36 cellular contexts compared by ENCODE assay signal in genomic region chr19:12345197-12345596, GRCh38. TPM values are rescaled to one million over a fixed set of nuclear protein-coding genes. Genes with fewer than 3 reads are reported as not detected.
"Had no signal": no experiment of that assay in that cellular context is flagged by ENCODE, and none has a peak within 500 bp of the region (broad histone marks: within the 10 kb centered on the region; RNA-seq: fewer than 3 reads in every experiment).

No MANE protein-coding gene starts in this region.

- DNase-seq: Kasumi-1, MG63, MM.1S, MV-4-11, NCI-H1048, NCI-H1092, NCI-H1092 treated with DMSO at 0.1 percent for 48 hours, NCI-H1105, NCI-H1105 treated with DMSO at 0.1 percent for 48 hours, NCI-H1417, NCI-H1417 treated with DMSO at 0.1 percent for 48 hours, NCI-H1436, NCI-H1436 treated with DMSO at 0.1 percent for 48 hours, NCI-H146, NCI-H1694, NCI-H1694 treated with DMSO at 0.1 percent for 48 hours, NCI-H187, NCI-H187 treated with DMSO at 0.1 percent for 48 hours, NCI-H1930, NCI-H2029, NCI-H2029 treated with DMSO at 0.1 percent for 48 hours, NCI-H2081, NCI-H2081 treated with DMSO at 0.1 percent for 48 hours, NCI-H2107, NCI-H2171, NCI-H2171 treated with DMSO at 0.1 percent for 48 hours, NCI-H2227 treated with DMSO at 0.1 percent for 48 hours, NCI-H226, NCI-H345, NCI-H446, NCI-H446 treated with DMSO at 0.1 percent for 48 hours, NCI-H510A, NCI-H510A treated with DMSO at 0.1 percent for 48 hours, NCI-H524, NCI-H524 treated with DMSO at 0.1 percent for 48 hours had no signal

- H3K4me3 ChIP-seq: MG63 had no signal

- H3K27me3 ChIP-seq: MG63 had no signal

RNA-seq across cellular contexts. Expression of gene ZNF563, which starts 11.8 kb away (rescaled TPM):
- total RNA-seq: NCI-H460 had no signal

RNA-seq across cellular contexts. Expression of gene ZNF442, which starts 20.3 kb away (rescaled TPM):
- total RNA-seq: NCI-H460 had no signal
